In the genomic region with DNA sequence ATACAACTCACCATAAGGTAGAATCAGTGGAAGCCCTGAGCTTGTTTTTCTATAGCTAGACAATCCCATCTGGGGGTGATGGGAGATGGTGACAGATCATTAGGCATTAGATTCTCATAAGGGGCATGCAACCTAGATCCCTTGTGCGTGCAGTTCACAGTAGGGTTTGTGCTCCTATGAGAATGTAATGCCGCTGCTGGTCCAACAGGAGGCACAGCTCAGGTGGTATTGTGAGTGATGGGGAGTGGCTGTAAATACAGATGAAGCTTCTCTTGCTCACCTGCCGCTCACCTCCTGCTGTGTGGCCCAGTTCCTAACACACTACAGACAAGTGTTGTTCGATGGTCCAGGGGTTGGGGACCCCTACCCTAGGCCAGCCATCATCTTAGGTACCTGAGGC, we compare ENCODE assay signal across 13 cellular contexts. TPM values are rescaled to one million over a fixed set of nuclear protein-coding genes. Genes with fewer than 3 reads are reported as not detected.
DNase-seq lines count a peak whose midpoint lies in the region; ATAC-seq, FAIRE-seq and TF ChIP-seq lines count a peak whose summit lies in the region.
"Had no signal": no experiment of that assay in that cellular context is flagged by ENCODE, and none has a peak within 500 bp of the region (broad histone marks: within the 10 kb centered on the region; RNA-seq: fewer than 3 reads in every experiment).

No MANE protein-coding gene starts in this region.

- H3K4me3 Mint-ChIP-seq in activated CD8-positive, alpha-beta T cell treated with anti-CD3 and anti-CD28 coated beads for 36 hours: no peak overlapping the region
- H3K4me3 Mint-ChIP-seq in activated CD8-positive, alpha-beta T cell treated with anti-CD3 and anti-CD28 coated beads, Interleukin-2, amount 10 ng/mL, durations not matched to agents 7 days and 5 days: no peak overlapping the region
- no peak overlapping the region for H3K4me3 Mint-ChIP-seq in progenitor cell of endocrine pancreas (ENCODE audit: low read depth)

- H3K4me1 ChIP-seq in mammary epithelial cell (ENCODE audit: insufficient read depth, low read length): no peaks in the 10 kb centered on the region

- H3K36me3 ChIP-seq in mammary epithelial cell (ENCODE audit: insufficient read depth, low read length): no peaks in the 10 kb centered on the region

- peaks cover under 1% of the 10 kb centered on the region for H3K4me1 Mint-ChIP-seq in activated CD8-positive, alpha-beta T cell treated with anti-CD3 and anti-CD28 coated beads for 36 hours (ENCODE audit: low read depth)
- peaks cover under 1% of the 10 kb centered on the region for H3K4me1 Mint-ChIP-seq in activated CD8-positive, alpha-beta T cell treated with anti-CD3 and anti-CD28 coated beads, Interleukin-2, amount 10 ng/mL, durations not matched to agents 7 days and 5 days (ENCODE audit: low read depth)
- no peaks in the 10 kb centered on the region for H3K4me1 Mint-ChIP-seq in progenitor cell of endocrine pancreas (ENCODE audit: low read depth)

- no peaks in the 10 kb centered on the region for H3K79me2 ChIP-seq in mammary epithelial cell (ENCODE audit: insufficient read depth, low read length)

- H3K4me3 ChIP-seq in mammary epithelial cell (replicated peaks in 1 of 3; ENCODE audit: insufficient read depth in 1 of 3, low read depth in 2 of 3, low read length in 3 of 3): no peak overlapping the region

- H3K27ac ChIP-seq in mammary epithelial cell (ENCODE audit: insufficient read depth, low read depth, low read length): no peak overlapping the region

- H3K4me2 ChIP-seq in mammary epithelial cell (ENCODE audit: insufficient read depth, low read depth, low read length): no peak overlapping the region

- intact Hi-C loops in activated CD8-positive, alpha-beta T cell treated with anti-CD3 and anti-CD28 coated beads for 36 hours (cut with micrococcal nuclease): loop anchor here (10.0 kb wide), 1 partner anchor 158 kb away; no protein-coding TSS in a partner anchor
- intact Hi-C loops in mammary epithelial cell (cut with micrococcal nuclease): loop anchor here (2.0 kb wide), 1 partner anchor 602 kb away; no protein-coding TSS in a partner anchor

- H3K27me3 Mint-ChIP-seq in activated CD8-positive, alpha-beta T cell treated with anti-CD3 and anti-CD28 coated beads for 36 hours: no peaks in the 10 kb centered on the region
- H3K27me3 Mint-ChIP-seq in activated CD8-positive, alpha-beta T cell treated with anti-CD3 and anti-CD28 coated beads, Interleukin-2, amount 10 ng/mL, durations not matched to agents 7 days and 5 days (ENCODE audit: low read depth): peaks cover 6% of the 10 kb centered on the region
- H3K27me3 Mint-ChIP-seq in progenitor cell of endocrine pancreas: peaks cover 39% of the 10 kb centered on the region

- POLR2A ChIA-PET in activated CD8-positive, alpha-beta T cell treated with anti-CD3 and anti-CD28 coated beads for 36 hours (lab: Charles Lee): no interaction called here
- POLR2A ChIA-PET in activated CD8-positive, alpha-beta T cell treated with anti-CD3 and anti-CD28 coated beads, Interleukin-2, amount 10 ng/mL, durations not matched to agents 7 days and 5 days (lab: Charles Lee): no interaction called here

- H2AFZ ChIP-seq in mammary epithelial cell (ENCODE audit: low read depth, low read length): no peak overlapping the region

- no peak overlapping the region for H3K27ac Mint-ChIP-seq in activated CD8-positive, alpha-beta T cell treated with anti-CD3 and anti-CD28 coated beads for 36 hours
- no peak overlapping the region for H3K27ac Mint-ChIP-seq in activated CD8-positive, alpha-beta T cell treated with anti-CD3 and anti-CD28 coated beads, Interleukin-2, amount 10 ng/mL, durations not matched to agents 7 days and 5 days
- no peak overlapping the region for H3K27ac Mint-ChIP-seq in progenitor cell of endocrine pancreas
- H3K27ac Mint-ChIP-seq: activated naive CD4-positive, alpha-beta T cell treated with anti-CD3 and anti-CD28 coated beads, Interleukin-2, amount 50 U/mL, for 72 hours had no signal

- no peaks in the 10 kb centered on the region for H3K36me3 Mint-ChIP-seq in activated CD8-positive, alpha-beta T cell treated with anti-CD3 and anti-CD28 coated beads for 36 hours (ENCODE audit: low read depth)
- H3K36me3 Mint-ChIP-seq in activated CD8-positive, alpha-beta T cell treated with anti-CD3 and anti-CD28 coated beads, Interleukin-2, amount 10 ng/mL, durations not matched to agents 7 days and 5 days (ENCODE audit: low read depth): no peaks in the 10 kb centered on the region
- no peaks in the 10 kb centered on the region for H3K36me3 Mint-ChIP-seq in progenitor cell of endocrine pancreas (ENCODE audit: insufficient read depth)
- H3K36me3 Mint-ChIP-seq: activated naive CD4-positive, alpha-beta T cell treated with anti-CD3 and anti-CD28 coated beads, Interleukin-2, amount 50 U/mL, for 72 hours had no signal

- in situ Hi-C loops in mammary epithelial cell (cut with MboI; ENCODE audit: low sequenced_read_pairs in 2 of 2): no loop called here

- no peaks in the 10 kb centered on the region for H4K20me1 ChIP-seq in mammary epithelial cell (ENCODE audit: insufficient read depth, low read length)

- WGBS in mammary epithelial cell (ENCODE audit: low coverage, missing lambda C conversion rate): 74% methylated on average over 4 of the region's 4 CpGs

- DNase-seq in activated CD8-positive, alpha-beta T cell treated with anti-CD3 and anti-CD28 coated beads for 36 hours: peak; percentile 4
- no peak for DNase-seq in activated CD8-positive, alpha-beta T cell treated with anti-CD3 and anti-CD28 coated beads, Interleukin-2, amount 10 ng/mL, durations not matched to agents 7 days and 5 days
- DNase-seq in HT-29 (ENCODE audit: low spot score): peak; percentile 8
- DNase-seq in mammary epithelial cell: peak; percentile 19
- no peak for DNase-seq in progenitor cell of endocrine pancreas (ENCODE audit: low spot score, unreplicated experiment)
- no peak for DNase-seq in H54 (ENCODE audit: insufficient read length, low spot score)
- no peak for DNase-seq in NCI-H1417 (lab: John Stamatoyannopoulos, UW)
- DNase-seq: caudate nucleus, midbrain, MM.1S, occipital lobe had no signal

- no peak for FAIRE-seq in H54 (lab: Jason Lieb, UNC)

- ATAC-seq in activated CD8-positive, alpha-beta T cell treated with anti-CD3 and anti-CD28 coated beads for 36 hours: no peak
- ATAC-seq in activated CD8-positive, alpha-beta T cell treated with anti-CD3 and anti-CD28 coated beads, Interleukin-2, amount 10 ng/mL, durations not matched to agents 7 days and 5 days: no peak
- ATAC-seq in HG03469 (IDR thresholded peaks at IDR 0.05; ENCODE audit: unreplicated experiment): no peak
- ATAC-seq: activated naive CD4-positive, alpha-beta T cell treated with anti-CD3 and anti-CD28 coated beads, Interleukin-2, amount 50 U/mL, for 72 hours had no signal

- dilution Hi-C loops in mammary epithelial cell (cut with HindIII; ENCODE audit: low sequenced_read_pairs): no loop called here

- BruUV-seq in mammary epithelial cell (replicated peaks; lab: Mats Ljungman, UMichigan): no TSS peak

- H3K9ac ChIP-seq in mammary epithelial cell (ENCODE audit: insufficient read depth, low read length): no peak overlapping the region

- TF ChIP-seq POLR2A in H54 (IDR thresholded peaks at IDR 0.05; ENCODE audit: low read depth, low read length): no peak

- H3K9me3 Mint-ChIP-seq in activated CD8-positive, alpha-beta T cell treated with anti-CD3 and anti-CD28 coated beads for 36 hours: no peaks in the 10 kb centered on the region
- no peaks in the 10 kb centered on the region for H3K9me3 Mint-ChIP-seq in activated CD8-positive, alpha-beta T cell treated with anti-CD3 and anti-CD28 coated beads, Interleukin-2, amount 10 ng/mL, durations not matched to agents 7 days and 5 days (ENCODE audit: insufficient read depth)
- H3K9me3 Mint-ChIP-seq in progenitor cell of endocrine pancreas (ENCODE audit: low read depth): no peaks in the 10 kb centered on the region

- TF ChIP-seq CTCF in activated CD8-positive, alpha-beta T cell treated with anti-CD3 and anti-CD28 coated beads for 36 hours (IDR thresholded peaks at IDR 0.05): no peak
- TF ChIP-seq CTCF in mammary epithelial cell (conservative IDR thresholded peaks at IDR 0.05 in 1 of 2, IDR thresholded peaks at IDR 0.05 in 1 of 2; ENCODE audit: extremely low read depth in 1 of 2, insufficient read depth in 1 of 2, low read depth in 1 of 2, low read length in 2 of 2) (peak; percentile 18 to 50), progenitor cell of endocrine pancreas (IDR thresholded peaks at IDR 0.05; ENCODE audit: unreplicated experiment) (peak; percentile 15)

- H3K27me3 ChIP-seq in mammary epithelial cell (ENCODE audit: insufficient read depth, low read length): no peaks in the 10 kb centered on the region

- CTCF ChIA-PET in activated CD8-positive, alpha-beta T cell treated with anti-CD3 and anti-CD28 coated beads for 36 hours (lab: Charles Lee): interaction anchor here (2.1 kb wide), 1 partner anchor 35 kb away, joined by 5 read pairs; no protein-coding TSS in a partner anchor
- CTCF ChIA-PET in activated CD8-positive, alpha-beta T cell treated with anti-CD3 and anti-CD28 coated beads, Interleukin-2, amount 10 ng/mL, durations not matched to agents 7 days and 5 days (lab: Charles Lee): no interaction called here
- CTCF ChIA-PET in mammary epithelial cell (lab: Charles Lee; ENCODE audit: low non-redundant PET): no interaction called here

- H3K9me3 ChIP-seq in mammary epithelial cell (replicated peaks; ENCODE audit: insufficient read depth, low read length): no peaks in the 10 kb centered on the region

RNA-seq across cellular contexts. Expression of a gene that starts 5.9 kb away (rescaled TPM):
- total RNA-seq in activated CD8-positive, alpha-beta T cell treated with anti-CD3 and anti-CD28 coated beads for 36 hours: 10 to 100 TPM; 19.1 to 22.3 TPM
- 10 to 100 TPM; 13.8 to 16.3 TPM for total RNA-seq in activated CD8-positive, alpha-beta T cell treated with anti-CD3 and anti-CD28 coated beads, Interleukin-2, amount 10 ng/mL, durations not matched to agents 7 days and 5 days
- total RNA-seq in HT-29 (2014; rRNA removed; shearing (Covaris generic)): 14.1 and 14.4 TPM in 2 replicates
- total RNA-seq in mammary epithelial cell (10 to 100 TPM; 15.2 to 21.2 TPM), progenitor cell of endocrine pancreas (15.7 and 20.3 TPM in 2 replicates)
- 21.0 TPM for polyA plus RNA-seq in mammary epithelial cell
- polyA minus RNA-seq in mammary epithelial cell: 39.9 TPM

Comparison
In these comparisons a context has a peak if more than half of its experiments do, and no peak if none do; other contexts are left out.
1. DNase-seq: peak in activated CD8-positive, alpha-beta T cell treated with anti-CD3 and anti-CD28 coated beads for 36 hours (single experiment), HT-29 (single experiment) and mammary epithelial cell (single experiment); none in activated CD8-positive, alpha-beta T cell treated with anti-CD3 and anti-CD28 coated beads, Interleukin-2, amount 10 ng/mL, durations not matched to agents 7 days and 5 days (single experiment), progenitor cell of endocrine pancreas (single experiment), H54 (single experiment) and NCI-H1417 (0 of 3).